Comparison of ENCODE assay signal across 8 cellular contexts in genomic region chr12:3655331-3655900, GRCh38.
DNase-seq lines count a peak whose midpoint lies in the region; ATAC-seq, FAIRE-seq and TF ChIP-seq lines count a peak whose summit lies in the region.

No MANE protein-coding gene starts in this region.

- H3K4me1 ChIP-seq in NT2/D1 (ENCODE audit: insufficient read depth, insufficient read length) = peaks cover 3% of the 10 kb centered on the region
- no peaks in the 10 kb centered on the region for H3K4me1 ChIP-seq in small intestine (ENCODE audit: control insufficient read depth in 2 of 2, insufficient read depth in 1 of 2, low read depth in 1 of 2, low read length in 1 of 2)
- H3K4me1 ChIP-seq in uterus = no peaks in the 10 kb centered on the region

- no peaks in the 10 kb centered on the region for H3K9me3 ChIP-seq in NT2/D1 (ENCODE audit: insufficient read depth, low read length)
- no peaks in the 10 kb centered on the region for H3K9me3 ChIP-seq in small intestine (ENCODE audit: control insufficient read depth, low read depth)
- no peaks in the 10 kb centered on the region for H3K9me3 ChIP-seq in uterus

- H3K4me3 ChIP-seq in AG04449 (ENCODE audit: low read depth, low read length) (no peak overlapping the region), NT2/D1 (ENCODE audit: insufficient read length, low read depth) (no peak overlapping the region), epithelial cell of esophagus (ENCODE audit: low read length) (no peak overlapping the region), small intestine (ENCODE audit: low read depth in 1 of 2, low read length in 2 of 2) (no peak overlapping the region), uterus (no peak overlapping the region)

- H3K9ac ChIP-seq in NT2/D1 (ENCODE audit: insufficient read length, low read depth) = no peak overlapping the region

- no peak for ATAC-seq in GM21825 (IDR thresholded peaks at IDR 0.05; ENCODE audit: unreplicated experiment)

- POLR2A ChIA-PET in AG04449 (lab: Yijun Ruan, JAX) = no interaction called here

- no peak for TF ChIP-seq POLR2A in uterus (IDR thresholded peaks at IDR 0.05)

- H3K27ac ChIP-seq in small intestine (ENCODE audit: low read depth in 1 of 2, low read length in 1 of 2) = no peak overlapping the region
- H3K27ac ChIP-seq in uterus = no peak overlapping the region

- CTCF ChIA-PET in AG04449 (lab: Yijun Ruan, JAX) = interaction anchor here (0.6 to 2.3 kb wide), 9 partner anchors 9 to 149 kb away, joined by 3 to 11 read pairs (median 4); no protein-coding TSS in a partner anchor

- no peaks in the 10 kb centered on the region for H3K27me3 ChIP-seq in NT2/D1 (ENCODE audit: insufficient read depth, insufficient read length)
- no peaks in the 10 kb centered on the region for H3K27me3 ChIP-seq in small intestine (ENCODE audit: control insufficient read depth in 2 of 2, insufficient read depth in 2 of 2, low read length in 2 of 2)
- H3K27me3 ChIP-seq in uterus = no peaks in the 10 kb centered on the region

- H3K36me3 ChIP-seq in NT2/D1 (ENCODE audit: insufficient read depth, insufficient read length, low read length) = no peaks in the 10 kb centered on the region
- H3K36me3 ChIP-seq in small intestine (ENCODE audit: control insufficient read depth in 2 of 2, insufficient read depth in 2 of 2, low read length in 2 of 2) = no peaks in the 10 kb centered on the region
- no peaks in the 10 kb centered on the region for H3K36me3 ChIP-seq in uterus

- no peak for FAIRE-seq in small intestine (lab: Jason Lieb, UNC)

- 40 to 45% (median 41%) methylated on average over 4 of the region's 4 CpGs for WGBS in small intestine, 3 donors

- intact Hi-C loops in uterus (cut with DNase I; ENCODE audit: low total_unique reads) = no loop called here

- TF ChIP-seq CTCF in AG04449 (IDR thresholded peaks at IDR 0.05; ENCODE audit: insufficient read depth, low read length, missing control alignments) = peak; percentile 45
- TF ChIP-seq CTCF in GM12872 (IDR thresholded peaks at IDR 0.05; ENCODE audit: insufficient read depth, low read depth, low read length) = peak; percentile 56
- peak; percentile 51 for TF ChIP-seq CTCF in epithelial cell of esophagus (IDR thresholded peaks at IDR 0.05; ENCODE audit: insufficient read depth, low read depth, low read length, missing control alignments)
- TF ChIP-seq CTCF in uterus (IDR thresholded peaks at IDR 0.05) = no peak

- DNase-seq in AG04449 (ENCODE audit: low read depth, low spot score) (no peak), NT2/D1 (ENCODE audit: low read depth, low spot score) (peak; percentile 67), epithelial cell of esophagus (ENCODE audit: low read depth) (peak; percentile 38), small intestine (peak; percentile 6), uterus (no peak)
- no peak for DNase-seq in NK-92 treated with Interleukin-12 subunit alpha and Interleukin-12 subunit beta, amount 100 ng/mL, for 24 hours (lab: John Stamatoyannopoulos, UW)

Comparison
In these comparisons a context has a peak if more than half of its experiments do, and no peak if none do; other contexts are left out.
1. DNase-seq: peak in NT2/D1 (single experiment), epithelial cell of esophagus (single experiment) and small intestine (single experiment); none in AG04449 (single experiment), uterus (0 of 2) and NK-92 treated with Interleukin-12 subunit alpha and Interleukin-12 subunit beta, amount 100 ng/mL, for 24 hours (single experiment).
2. CTCF ChIP-seq: peak in AG04449 (single experiment), GM12872 (single experiment) and epithelial cell of esophagus (single experiment); none in uterus (0 of 4).